Comparison of ENCODE assay signal across 1 cellular context in genomic region chr9:94827584-94828304, GRCh38.
A peak's percentile ranks its signal among the peaks of the same experiment; 100 is the strongest.
TF ChIP-seq lines count a peak whose summit lies in the region.

No MANE protein-coding gene starts in this region.

TF ChIP-seq in HepG2, 621 proteins besides CTCF, POLR2A, EP300 and RAD21 (continued from another document and continues in another):
- no peak for TF ChIP-seq ZNF513 (CRISPR knock-in tag; conservative IDR thresholded peaks at IDR 0.05)
- no peak for TF ChIP-seq FLYWCH1 (CRISPR knock-in tag; IDR thresholded peaks at IDR 0.05)
- TF ChIP-seq PRDM4 (CRISPR knock-in tag; IDR thresholded peaks at IDR 0.05; ENCODE audit: borderline replicate concordance) = no peak
- TF ChIP-seq BCLAF1 (IDR thresholded peaks at IDR 0.05) = no peak
- TF ChIP-seq CREBL2 (CRISPR knock-in tag; IDR thresholded peaks at IDR 0.05; ENCODE audit: borderline replicate concordance) = no peak
- TF ChIP-seq ZNF17 (CRISPR knock-in tag; IDR thresholded peaks at IDR 0.05) = no peak
- TF ChIP-seq NFAT5 (CRISPR knock-in tag; IDR thresholded peaks at IDR 0.05) = no peak
- TF ChIP-seq ZNF274 (CRISPR knock-in tag; IDR thresholded peaks at IDR 0.05) = no peak
- TF ChIP-seq POLR2AphosphoS2 (IDR thresholded peaks at IDR 0.05; ENCODE audit: low read depth, low read length) = no peak
- no peak for TF ChIP-seq RBM39 (IDR thresholded peaks at IDR 0.05; ENCODE audit: low read depth, low read length, poor library complexity, severe bottlenecking)
- no peak for TF ChIP-seq CEBPZ (IDR thresholded peaks at IDR 0.05; ENCODE audit: low read length)
- no peak for TF ChIP-seq TCF12 (IDR thresholded peaks at IDR 0.05)
- TF ChIP-seq TCF12 (CRISPR knock-in tag; IDR thresholded peaks at IDR 0.05) = no peak
- TF ChIP-seq SMARCC2 (IDR thresholded peaks at IDR 0.05) = no peak
- TF ChIP-seq IRF9 (CRISPR knock-in tag; IDR thresholded peaks at IDR 0.05; ENCODE audit: borderline replicate concordance) = no peak
- TF ChIP-seq TEAD2 (CRISPR knock-in tag; IDR thresholded peaks at IDR 0.05) = no peak
- TF ChIP-seq PHF21A (CRISPR knock-in tag; IDR thresholded peaks at IDR 0.05) = peak; percentile 97
- no peak for TF ChIP-seq SMYD3 (CRISPR knock-in tag; IDR thresholded peaks at IDR 0.05)
- no peak for TF ChIP-seq HMGA1 (CRISPR knock-in tag; conservative IDR thresholded peaks at IDR 0.05)
- TF ChIP-seq MIER3 (CRISPR knock-in tag; IDR thresholded peaks at IDR 0.05; ENCODE audit: borderline replicate concordance) = peak; percentile 64; the same call in 1 of the 2 replicates
- TF ChIP-seq ZNF816 (CRISPR knock-in tag; IDR thresholded peaks at IDR 0.05; ENCODE audit: borderline replicate concordance) = peak; percentile 82; the same call in 1 of the 2 replicates
- TF ChIP-seq ZNF317 (CRISPR knock-in tag; IDR thresholded peaks at IDR 0.05) = no peak
- no peak for TF ChIP-seq ZNF343 (CRISPR knock-in tag; IDR thresholded peaks at IDR 0.05)
- no peak for TF ChIP-seq BORCS8-MEF2B (CRISPR knock-in tag; IDR thresholded peaks at IDR 0.05)
- TF ChIP-seq ZFP37 (CRISPR knock-in tag; IDR thresholded peaks at IDR 0.05; ENCODE audit: borderline replicate concordance) = no peak
- TF ChIP-seq NAIF1 (CRISPR knock-in tag; IDR thresholded peaks at IDR 0.05; ENCODE audit: borderline replicate concordance) = no peak
- no peak for TF ChIP-seq ZNF256 (CRISPR knock-in tag; conservative IDR thresholded peaks at IDR 0.05)
- TF ChIP-seq ZNF34 (CRISPR knock-in tag; IDR thresholded peaks at IDR 0.05; ENCODE audit: borderline replicate concordance) = no peak
- TF ChIP-seq ZNF205 (CRISPR knock-in tag; IDR thresholded peaks at IDR 0.05) = peak; percentile 36; the same call in 1 of the 2 replicates
- peak; percentile 77; the same call in 1 of the 2 replicates for TF ChIP-seq HNF4G (IDR thresholded peaks at IDR 0.05; ENCODE audit: borderline replicate concordance, low read depth, low read length)
- TF ChIP-seq HNF4G (CRISPR knock-in tag; IDR thresholded peaks at IDR 0.05; ENCODE audit: borderline replicate concordance, low read depth) = peak; percentile 59; the same call in 1 of the 2 replicates
- no peak for TF ChIP-seq ZXDC (CRISPR knock-in tag; IDR thresholded peaks at IDR 0.05)
- TF ChIP-seq ZMYM3 (CRISPR knock-in tag; IDR thresholded peaks at IDR 0.05) = 0 out of 2 replicates have a peak, but pooled peaks have one; percentile 59
- TF ChIP-seq ZNF382 (CRISPR knock-in tag; IDR thresholded peaks at IDR 0.05; ENCODE audit: borderline replicate concordance) = no peak
- peak; percentile 42; the same call in 1 of the 2 replicates for TF ChIP-seq ZNF12 (CRISPR knock-in tag; IDR thresholded peaks at IDR 0.05)
- TF ChIP-seq ZNF776 (CRISPR knock-in tag; IDR thresholded peaks at IDR 0.05) = no peak
- no peak for TF ChIP-seq ATRX (CRISPR knock-in tag; IDR thresholded peaks at IDR 0.05; ENCODE audit: borderline replicate concordance)
- TF ChIP-seq FOXP1 (IDR thresholded peaks at IDR 0.05) = no peak
- peak; percentile 73 for TF ChIP-seq FOXP1 (CRISPR knock-in tag; IDR thresholded peaks at IDR 0.05)
